Comparison of ENCODE assay signal across 7 cellular contexts in the genomic region with DNA sequence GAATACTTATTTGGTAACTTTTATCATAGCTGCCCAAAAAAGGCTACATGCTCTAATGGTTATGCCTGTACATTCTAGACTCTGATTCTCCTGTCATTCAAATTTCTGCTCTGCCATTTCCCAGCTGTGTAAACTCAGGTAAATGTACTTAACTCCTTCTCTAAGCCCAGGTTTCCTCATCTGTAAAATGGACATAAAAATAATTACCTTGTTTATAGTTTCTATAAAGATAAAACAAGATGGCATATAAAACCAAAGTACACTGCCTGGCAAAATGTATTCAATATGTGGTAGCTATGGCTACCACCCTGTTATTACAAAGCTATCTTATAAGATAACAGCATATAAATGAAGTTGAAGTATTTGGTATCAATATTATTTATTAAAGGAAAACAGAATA.
"Had no signal": no experiment of that assay in that cellular context is flagged by ENCODE, and none has a peak within 500 bp of the region (broad histone marks: within the 10 kb centered on the region; RNA-seq: fewer than 3 reads in every experiment).

No MANE protein-coding gene starts in this region.

- H3K27ac ChIP-seq: HL-60 had no signal

- H3K4me3 ChIP-seq: K562 had no signal

- FAIRE-seq: HepG2, HTR-8/SVneo, K562 had no signal

- ATAC-seq: HepG2, K562 had no signal

- DNase-seq: IMR-90, KBM-7, KG1 had no signal
